20 cellular contexts compared by ENCODE assay signal in genomic region chr7:143906895-143907294, GRCh38. TPM values are rescaled to one million over a fixed set of nuclear protein-coding genes. Genes with fewer than 3 reads are reported as not detected.
DNase-seq lines count a peak whose midpoint lies in the region; ATAC-seq and TF ChIP-seq lines count a peak whose summit lies in the region.
"Had no signal": no experiment of that assay in that cellular context is flagged by ENCODE, and none has a peak within 500 bp of the region (broad histone marks: within the 10 kb centered on the region; RNA-seq: fewer than 3 reads in every experiment).

No MANE protein-coding gene starts in this region.

- WGBS in neuronal stem cell (ENCODE audit: extremely low coverage in 2 of 2, insufficient read length in 2 of 2, insufficient replicate concordance in 1 of 2), 2 donors: no CpG with 5 or more reads among the region's 5 CpGs

- H2BK120ac ChIP-seq in neuronal stem cell (ENCODE audit: low read depth, low read length): no peak overlapping the region

- no peaks in the 10 kb centered on the region for H3K79me1 ChIP-seq in neuronal stem cell (ENCODE audit: low read depth, low read length)

- H2BK15ac ChIP-seq in neuronal stem cell (ENCODE audit: low read length): no peak overlapping the region

- H3K27me3 Mint-ChIP-seq in chondrocyte (ENCODE audit: low read depth) (no peaks in the 10 kb centered on the region), T-cell (no peaks in the 10 kb centered on the region)

- H3K4me1 ChIP-seq in iPS-20b (ENCODE audit: insufficient read depth, low read length) (peaks cover 31% of the 10 kb centered on the region), neuronal stem cell (ENCODE audit: control insufficient read depth in 2 of 2, insufficient read depth in 1 of 2, low read depth in 1 of 2, low read length in 2 of 2) (peaks cover 3 to 6% of the 10 kb centered on the region in 2 donors)

- no peak overlapping the region for H3K23ac ChIP-seq in neuronal stem cell (ENCODE audit: low read depth, low read length, poor library complexity)

- H2BK12ac ChIP-seq in neuronal stem cell (ENCODE audit: low read length): no peak overlapping the region

- H3K18ac ChIP-seq in neuronal stem cell (ENCODE audit: low read length): no peak overlapping the region

- H3K36me3 ChIP-seq in H7 (replicated peaks; ENCODE audit: control insufficient read depth, insufficient read depth, low read length) (no peaks in the 10 kb centered on the region), iPS-20b (ENCODE audit: insufficient read depth, low read depth, low read length) (no peaks in the 10 kb centered on the region), neuronal stem cell (replicated peaks in 1 of 2; ENCODE audit: control insufficient read depth in 2 of 2, insufficient read depth in 2 of 2, low read length in 2 of 2) (no peaks in the 10 kb centered on the region)

- H3K4ac ChIP-seq in neuronal stem cell (ENCODE audit: low read length): no peak overlapping the region

- H3K4me1 Mint-ChIP-seq in chondrocyte (ENCODE audit: low read depth): peaks cover 17% of the 10 kb centered on the region
- H3K4me1 Mint-ChIP-seq in T-cell: peaks cover 9 to 12% (median 9%) of the 10 kb centered on the region in 3 donors

- no peak overlapping the region for H3K4me3 ChIP-seq in H7 (ENCODE audit: insufficient read depth, low read depth, low read length)
- peak overlapping the region; percentile 33; the same call in 1 of the 2 replicates for H3K4me3 ChIP-seq in iPS-20b (ENCODE audit: low read length)
- H3K4me3 ChIP-seq in neuronal stem cell (ENCODE audit: low read length in 2 of 2): no peak overlapping the region

- peak overlapping the region; percentile 48 for H2AFZ ChIP-seq in neuronal stem cell (ENCODE audit: low read length)

- H3K14ac ChIP-seq in neuronal stem cell (ENCODE audit: low read length): no peak overlapping the region

- ATAC-seq in HG03280 (IDR thresholded peaks at IDR 0.05; ENCODE audit: unreplicated experiment) (no peak), T-cell (replicated peaks in 1 of 4) (no peak)
- ATAC-seq: HCT116, Panc1 had no signal

- no peak overlapping the region for H3K4me2 ChIP-seq in neuronal stem cell (ENCODE audit: insufficient read depth, low read length, poor library complexity, severe bottlenecking)

- H4K8ac ChIP-seq in neuronal stem cell (ENCODE audit: low read depth, low read length): no peak overlapping the region

- no peak overlapping the region for H2AK5ac ChIP-seq in neuronal stem cell (ENCODE audit: low read depth, low read length)

- H3K9me3 ChIP-seq in iPS-20b (ENCODE audit: insufficient read depth, low read depth, low read length) (no peaks in the 10 kb centered on the region), neuronal stem cell (replicated peaks in 1 of 2; ENCODE audit: control insufficient read depth in 2 of 2, insufficient read depth in 1 of 2, low read depth in 1 of 2, low read length in 2 of 2) (no peaks in the 10 kb centered on the region)

- H3K9ac ChIP-seq in iPS-20b (ENCODE audit: low read depth, low read length): no peak overlapping the region; the same call in 1 of the 2 replicates
- H3K9ac ChIP-seq in neuronal stem cell (ENCODE audit: low read depth, low read length, poor library complexity): no peak overlapping the region

- H3K9me3 Mint-ChIP-seq in chondrocyte (ENCODE audit: low read depth): no peaks in the 10 kb centered on the region
- no peaks in the 10 kb centered on the region for H3K9me3 Mint-ChIP-seq in T-cell

- H4K91ac ChIP-seq in neuronal stem cell (ENCODE audit: low read depth, low read length, poor library complexity): no peak overlapping the region

- CTCF ChIA-PET in T-cell (lab: Charles Lee): no interaction called here

- no peak overlapping the region for H2BK5ac ChIP-seq in neuronal stem cell (ENCODE audit: low read length)

- H3K27me3 ChIP-seq in H7 (ENCODE audit: control insufficient read depth, insufficient read depth, low read length): no peaks in the 10 kb centered on the region
- H3K27me3 ChIP-seq in iPS-20b (ENCODE audit: insufficient read depth, low read length): no peaks in the 10 kb centered on the region
- H3K27me3 ChIP-seq in neuronal stem cell (ENCODE audit: control insufficient read depth in 3 of 3, insufficient read depth in 3 of 3, low read depth in 1 of 3, low read length in 3 of 3): peaks cover 0 to 17% (median 16%) of the 10 kb centered on the region in 3 experiments

- DNase-seq in H7 (peak; percentile 63), HuH-7.5 (ENCODE audit: low spot score) (peak; percentile 69), neuronal stem cell (ENCODE audit: low spot score) (peak; percentile 54), chondrocyte (ENCODE audit: low spot score) (no peak), T-cell (no peak)
- DNase-seq: AML-193, DMS 273 treated with DMSO at 0.1 percent for 48 hours, GF-D8, KBM-7, MV-4-11, NCI-H1417, NCI-H2029 treated with DMSO at 0.1 percent for 48 hours, NCI-H226, NCI-H524 treated with DMSO at 0.1 percent for 48 hours had no signal

- H3K4me3 Mint-ChIP-seq in chondrocyte (ENCODE audit: unreplicated experiment) (no peak overlapping the region), T-cell (no peak overlapping the region)
- H3K4me3 Mint-ChIP-seq: CD14-positive monocyte had no signal

- H3K36me3 Mint-ChIP-seq in chondrocyte (ENCODE audit: low read depth) (no peaks in the 10 kb centered on the region), T-cell (no peaks in the 10 kb centered on the region)
- H3K36me3 Mint-ChIP-seq: CD14-positive monocyte had no signal

- H3K27ac ChIP-seq in iPS-20b (ENCODE audit: low read length) (no peak overlapping the region), neuronal stem cell (replicated peaks; ENCODE audit: low read length) (no peak overlapping the region)

- TF ChIP-seq CTCF in chondrocyte (IDR thresholded peaks at IDR 0.05): no peak

- POLR2A ChIA-PET in T-cell (lab: Charles Lee): no interaction called here

- H3K27ac Mint-ChIP-seq in chondrocyte (ENCODE audit: unreplicated experiment) (no peak overlapping the region), T-cell (no peak overlapping the region)
- H3K27ac Mint-ChIP-seq: CD14-positive monocyte had no signal

RNA-seq across cellular contexts. Expression of gene TCAF1, which starts 4.9 kb away (rescaled TPM):
- 22.6 and 38.2 TPM in 2 replicates for total RNA-seq in H7 (2014; rRNA removed; shearing (Covaris generic))
- polyA plus RNA-seq in neuronal stem cell (2013, experiment 1 of 2): 62.0 TPM
- polyA plus RNA-seq in neuronal stem cell (2013, experiment 2 of 2): 62.3 TPM
- total RNA-seq in chondrocyte (106 to 127 TPM (median 109 TPM) in 3 replicates), T-cell (10 to 100 TPM; 12.9 to 15.0 (median 13.5) TPM)

RNA-seq across cellular contexts. Expression of gene OR2F2, which starts 28.1 kb away (rescaled TPM):
- not detected in 2 replicates for total RNA-seq in H7 (2014; rRNA removed; shearing (Covaris generic))
- polyA plus RNA-seq in neuronal stem cell (2013, experiment 1 of 2): not detected
- not detected for polyA plus RNA-seq in neuronal stem cell (2013, experiment 2 of 2)
- total RNA-seq in chondrocyte (not detected in 3 replicates), T-cell (not detected)
- total RNA-seq: HT1080 had no signal
- polyA plus RNA-seq: CD14-positive monocyte had no signal

RNA-seq across cellular contexts. Expression of gene OR2F1, which starts 47.7 kb away (rescaled TPM):
- not detected in 2 replicates for total RNA-seq in H7 (2014; rRNA removed; shearing (Covaris generic))
- not detected for polyA plus RNA-seq in neuronal stem cell (2013, experiment 1 of 2)
- polyA plus RNA-seq in neuronal stem cell (2013, experiment 2 of 2): not detected
- total RNA-seq in chondrocyte (not detected in 3 replicates), T-cell (not detected)
- total RNA-seq: HT1080 had no signal
- polyA plus RNA-seq: CD14-positive monocyte had no signal

Comparison
In these comparisons a context has a peak if more than half of its experiments do, and no peak if none do; other contexts are left out.
1. DNase-seq: peak in H7 (single experiment), HuH-7.5 (single experiment) and neuronal stem cell (single experiment); none in chondrocyte (single experiment) and T-cell (0 of 34).